23 cellular contexts compared by ENCODE assay signal in genomic region chr22:20400606-20401375, GRCh38.
"Had no signal": no experiment of that assay in that cellular context is flagged by ENCODE, and none has a peak within 500 bp of the region (broad histone marks: within the 10 kb centered on the region; RNA-seq: fewer than 3 reads in every experiment).

No MANE protein-coding gene starts in this region.

- ATAC-seq: esophagus mucosa, heart left ventricle, left cardiac atrium, natural killer cell, right cardiac atrium, upper lobe of right lung had no signal

- H3K36me3 ChIP-seq: colonic mucosa, ovary had no signal

- H3K27ac Mint-ChIP-seq: progenitor cell of endocrine pancreas had no signal

- DNase-seq: caudate nucleus; colonic mucosa; effector CD8-positive, alpha-beta T cell; heart left ventricle; hypothalamus; left cardiac atrium; mammary epithelial cell; natural killer cell; nucleus accumbens; ovary; right cardiac atrium; small intestine; stimulated activated CD4-positive, alpha-beta T cell treated with anti-CD3 and anti-CD28 coated beads, Interleukin-12 subunit alpha, Interleukin-12 subunit beta, amount 100 ng/mL, for 4 hours; stimulated activated naive CD4-positive, alpha-beta T cell treated with Interleukin-2 at 50 U/mL for 16 hours; upper lobe of right lung had no signal

- H3K27ac ChIP-seq: colonic mucosa, heart left ventricle, ovary, suprapubic skin, tibial artery, upper lobe of right lung had no signal

- H3K9me3 ChIP-seq: colonic mucosa, heart left ventricle, ovary, suprapubic skin, tibial artery, upper lobe of right lung had no signal

- H3K36me3 Mint-ChIP-seq: natural killer cell had no signal

- H3K27me3 ChIP-seq: colonic mucosa, heart left ventricle, ovary, suprapubic skin, tibial artery, upper lobe of right lung had no signal

- FAIRE-seq: endometrium, frontal cortex, keratinocyte, small intestine had no signal

- H3K27me3 Mint-ChIP-seq: progenitor cell of endocrine pancreas had no signal

- H3K4me1 ChIP-seq: colonic mucosa had no signal

- H3K9me3 Mint-ChIP-seq: neural crest cell had no signal

- H3K4me3 Mint-ChIP-seq: natural killer cell had no signal

- H3K4me3 ChIP-seq: colonic mucosa, heart left ventricle, ovary, suprapubic skin, tibial artery, upper lobe of right lung had no signal
